8 cellular contexts compared by ENCODE assay signal in genomic region chr6:169381988-169382387, GRCh38.
"Had no signal": no experiment of that assay in that cellular context is flagged by ENCODE, and none has a peak within 500 bp of the region (broad histone marks: within the 10 kb centered on the region; RNA-seq: fewer than 3 reads in every experiment).

No MANE protein-coding gene starts in this region.

- DNase-seq: GM23248, GOT3, H9, HCEC 1CT, KG1 had no signal

- ATAC-seq: HepG2, K562 had no signal

- H3K4me3 ChIP-seq: GM23248, K562 had no signal

- H3K27ac ChIP-seq: GM23248, HL-60 had no signal

- H2AFZ ChIP-seq: GM23248 had no signal

- H3K9ac ChIP-seq: GM23248 had no signal
